Comparison of ENCODE assay signal across 1 cellular context in the genomic region with DNA sequence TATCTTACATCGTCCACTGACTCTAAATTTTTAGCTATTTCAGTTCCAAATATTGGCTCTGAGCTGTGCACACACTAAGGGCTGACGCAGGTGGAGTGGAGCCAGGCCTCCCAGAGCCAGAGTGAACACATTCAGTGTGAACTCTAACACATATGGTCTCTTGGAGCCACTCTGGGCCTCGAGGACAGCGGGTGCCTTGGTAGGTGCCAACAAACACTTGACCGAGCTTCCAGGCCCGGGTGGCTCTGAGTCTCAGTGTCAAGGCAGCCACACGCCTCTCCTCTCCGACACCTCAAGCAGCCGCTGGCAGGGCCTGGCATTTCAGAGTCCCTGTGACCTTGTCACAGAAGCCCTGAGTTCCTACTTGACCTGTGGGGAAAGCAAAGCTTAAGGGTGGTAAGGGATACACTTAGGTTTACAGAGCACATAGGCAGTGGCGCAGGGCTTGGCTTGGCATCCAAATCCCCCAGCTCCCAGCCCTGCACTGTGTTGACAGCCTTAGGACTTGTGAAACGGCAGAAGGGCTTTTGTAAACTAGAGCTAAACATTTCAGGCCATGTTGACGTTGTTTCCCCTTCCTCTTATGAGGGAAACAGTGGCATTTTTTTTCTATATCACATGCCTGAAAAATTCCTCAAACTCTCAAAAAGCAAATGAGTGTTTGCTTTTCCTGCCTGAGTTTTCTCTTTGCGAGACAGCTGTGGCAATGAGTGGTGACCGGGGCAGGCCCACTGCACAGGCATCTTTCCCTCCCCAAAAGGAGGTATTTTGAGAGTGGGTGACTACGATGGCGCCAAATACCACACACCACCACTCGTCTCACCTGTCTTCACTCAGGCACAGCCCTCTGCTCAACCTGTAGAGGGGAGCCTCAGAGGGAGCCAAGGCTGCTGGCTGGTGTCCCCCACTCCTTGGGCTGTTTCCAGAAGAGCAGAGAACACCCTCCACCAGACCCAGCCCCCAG.
TF ChIP-seq lines count a peak whose summit lies in the region.

No MANE protein-coding gene starts in this region.

TF ChIP-seq in IMR-90, 13 proteins besides CTCF, POLR2A, EP300 and RAD21 (continued from another document):
- TF ChIP-seq MXI1 (IDR thresholded peaks at IDR 0.05; ENCODE audit: borderline replicate concordance, low read depth, low read length) (no peak), MAZ (IDR thresholded peaks at IDR 0.05; ENCODE audit: borderline replicate concordance, low read depth, low read length) (no peak)
